24 cellular contexts compared by ENCODE assay signal in genomic region chr5:1171340-1171941, GRCh38. TPM values are rescaled to one million over a fixed set of nuclear protein-coding genes. Genes with fewer than 3 reads are reported as not detected.
DNase-seq lines count a peak whose midpoint lies in the region; ATAC-seq, FAIRE-seq and TF ChIP-seq lines count a peak whose summit lies in the region.
"Had no signal": no experiment of that assay in that cellular context is flagged by ENCODE, and none has a peak within 500 bp of the region (broad histone marks: within the 10 kb centered on the region; RNA-seq: fewer than 3 reads in every experiment).

No MANE protein-coding gene starts in this region.

- H3K4me1 ChIP-seq in IMR-90 (ENCODE audit: control insufficient read depth, insufficient read depth, low read length) (peaks cover 2% of the 10 kb centered on the region; the same call in 1 of the 2 replicates), astrocyte (ENCODE audit: insufficient read depth, low read length) (no peaks in the 10 kb centered on the region), left lung (peaks cover 0 to 10% of the 10 kb centered on the region in 2 donors)
- H3K4me1 ChIP-seq: prostate gland had no signal

- no peak overlapping the region for H3K9ac ChIP-seq in IMR-90 (ENCODE audit: low read depth, low read length)
- no peak overlapping the region for H3K9ac ChIP-seq in astrocyte (ENCODE audit: low read length)

- no peaks in the 10 kb centered on the region for H3K9me1 ChIP-seq in IMR-90 (ENCODE audit: insufficient read depth, low read length)

- H2BK15ac ChIP-seq in IMR-90 (ENCODE audit: low read depth, low read length), result no peak overlapping the region

- no peak overlapping the region for H2BK20ac ChIP-seq in IMR-90 (ENCODE audit: low read depth, low read length)

- POLR2A ChIA-PET in IMR-90 (lab: Charles Lee; ENCODE audit: unreplicated experiment), result no interaction called here

- H3K9me3 ChIP-seq in IMR-90 (ENCODE audit: control insufficient read depth, insufficient read depth, low read length) (peaks cover 2% of the 10 kb centered on the region; the same call in 1 of the 2 replicates), astrocyte (ENCODE audit: insufficient read depth, low read depth, low read length) (peaks cover 3% of the 10 kb centered on the region), left lung (no peaks in the 10 kb centered on the region)
- H3K9me3 ChIP-seq: prostate gland, upper lobe of left lung had no signal

- no peak overlapping the region for H3K4ac ChIP-seq in IMR-90 (ENCODE audit: low read depth, low read length)

- H3K4me2 ChIP-seq in IMR-90 (ENCODE audit: low read depth, low read length) (no peak overlapping the region), astrocyte (ENCODE audit: low read length) (no peak overlapping the region)

- H4K91ac ChIP-seq in IMR-90 (ENCODE audit: insufficient read depth, low read depth, low read length), result no peak overlapping the region

- no peak overlapping the region for H3K23ac ChIP-seq in IMR-90 (ENCODE audit: low read depth, low read length)

- CTCF ChIA-PET in IMR-90 (lab: Yijun Ruan, JAX), result interaction anchor here (2.3 kb wide), 1 partner anchor 474 kb away, joined by 6 read pairs; no protein-coding TSS in a partner anchor

- BruUV-seq in IMR-90 (replicated peaks; lab: Mats Ljungman, UMichigan), result no TSS peak

- intact Hi-C loops in IMR-90 (cut with micrococcal nuclease) (no loop called here), left lung (cut with DNase I) (loop anchor here in 1 of 2 donors (10.0 kb wide), 1 partner anchor 247 kb away; no protein-coding TSS in a partner anchor)

- no peak overlapping the region for H3K14ac ChIP-seq in IMR-90 (replicated peaks; ENCODE audit: low read depth, low read length)

- H3K27me3 Mint-ChIP-seq in astrocyte (ENCODE audit: low read depth, unreplicated experiment), result peaks cover 15% of the 10 kb centered on the region

- in situ Hi-C loops in IMR-90 (cut with MboI; ENCODE audit: low sequenced_read_pairs), result loop anchor here (10.0 kb wide), 1 partner anchor 237 kb away; no protein-coding TSS in a partner anchor

- TF ChIP-seq CTCF in IMR-90 (conservative IDR thresholded peaks at IDR 0.05; ENCODE audit: low read depth, low read length), result no peak
- TF ChIP-seq CTCF in astrocyte (IDR thresholded peaks at IDR 0.05; ENCODE audit: insufficient read depth, low read depth, low read length), result no peak
- TF ChIP-seq CTCF in left lung (IDR thresholded peaks at IDR 0.05), result no peak

- H3K27ac Mint-ChIP-seq in astrocyte (ENCODE audit: unreplicated experiment), result no peak overlapping the region
- H3K27ac Mint-ChIP-seq: activated naive CD4-positive, alpha-beta T cell treated with anti-CD3 and anti-CD28 coated beads, Interleukin-2, amount 50 U/mL, for 72 hours; CD4-positive, CD25-positive, alpha-beta regulatory T cell; naive thymus-derived CD4-positive, alpha-beta T cell; stimulated activated naive B cell treated with anti-CD40 and anti-IgM and Interleukin-4, amounts not matched to agents 10 μg/mL and 1 μg/mL and 100 μg/mL, for 72 hours had no signal

- H4K5ac ChIP-seq in IMR-90 (ENCODE audit: low read depth, low read length), result no peak overlapping the region

- no peak overlapping the region for H2BK120ac ChIP-seq in IMR-90 (ENCODE audit: low read depth, low read length)

- FAIRE-seq in astrocyte (lab: Jason Lieb, UNC), result no peak
- FAIRE-seq: TTC549 had no signal

- H3K27ac ChIP-seq in IMR-90 (ENCODE audit: insufficient read depth, low read length) (no peak overlapping the region), astrocyte (ENCODE audit: low read depth, low read length) (no peak overlapping the region), left lung (no peak overlapping the region)
- H3K27ac ChIP-seq: cardiac muscle cell, prostate gland, upper lobe of left lung had no signal

- no peak overlapping the region for H2AK5ac ChIP-seq in IMR-90 (ENCODE audit: low read depth, low read length)

- H2AFZ ChIP-seq in IMR-90 (replicated peaks; ENCODE audit: low read length, poor library complexity), result peak overlapping the region; percentile 5
- no peak overlapping the region for H2AFZ ChIP-seq in astrocyte (ENCODE audit: low read depth, low read length)

- no peak overlapping the region for H2AK9ac ChIP-seq in IMR-90 (replicated peaks; ENCODE audit: low read depth, low read length, poor library complexity)

- no peak overlapping the region for H4K8ac ChIP-seq in IMR-90 (ENCODE audit: low read depth in 2 of 2, low read length in 2 of 2)

- H4K20me1 ChIP-seq in IMR-90 (ENCODE audit: insufficient read depth, low read length) (0 out of 2 replicates have a peak, but pooled peaks cover 4% of the 10 kb centered on the region), astrocyte (ENCODE audit: insufficient read depth, low read length) (no peaks in the 10 kb centered on the region)

- dilution Hi-C loops in IMR-90 (cut with HindIII; ENCODE audit: low sequenced_read_pairs, unreplicated experiment), result no loop called here

- H3K9me3 Mint-ChIP-seq in astrocyte (ENCODE audit: unreplicated experiment), result peaks cover 3% of the 10 kb centered on the region
- H3K9me3 Mint-ChIP-seq: activated naive CD4-positive, alpha-beta T cell treated with anti-CD3 and anti-CD28 coated beads, Interleukin-2, amount 50 U/mL, for 72 hours; naive thymus-derived CD4-positive, alpha-beta T cell had no signal

- H3K4me1 Mint-ChIP-seq in astrocyte (ENCODE audit: low read depth, unreplicated experiment), result peaks cover 3% of the 10 kb centered on the region

- no peaks in the 10 kb centered on the region for H3K36me3 Mint-ChIP-seq in astrocyte (ENCODE audit: low read depth, unreplicated experiment)
- H3K36me3 Mint-ChIP-seq: activated naive CD4-positive, alpha-beta T cell treated with anti-CD3 and anti-CD28 coated beads, Interleukin-2, amount 50 U/mL, for 72 hours; CD4-positive, CD25-positive, alpha-beta regulatory T cell; naive thymus-derived CD4-positive, alpha-beta T cell; stimulated activated naive B cell treated with anti-CD40 and anti-IgM and Interleukin-4, amounts not matched to agents 10 μg/mL and 1 μg/mL and 100 μg/mL, for 72 hours had no signal

- no peak for ATAC-seq in IMR-90 (ENCODE audit: low read depth)
- ATAC-seq in left lung, result no peak
- no peak for ATAC-seq in GM19397 (IDR thresholded peaks at IDR 0.05; ENCODE audit: unreplicated experiment)
- ATAC-seq in GM18909 (IDR thresholded peaks at IDR 0.05; ENCODE audit: poor library complexity, unreplicated experiment), result no peak
- ATAC-seq: activated naive CD4-positive, alpha-beta T cell treated with anti-CD3 and anti-CD28 coated beads, Interleukin-2, amount 50 U/mL, for 72 hours; naive thymus-derived CD4-positive, alpha-beta T cell; SK-N-SH treated with all-trans-retinoic acid at 6 μM for 48 hours; stimulated activated naive B cell treated with anti-CD40 and anti-IgM and Interleukin-4, amounts not matched to agents 10 μg/mL and 1 μg/mL and 100 μg/mL, for 72 hours had no signal

- TF ChIP-seq RAD21 in IMR-90 (IDR thresholded peaks at IDR 0.05; ENCODE audit: low read length), result no peak

- TF ChIP-seq POLR2A in IMR-90 (IDR thresholded peaks at IDR 0.05; ENCODE audit: low read depth, low read length), result no peak

- H3K36me3 ChIP-seq in IMR-90 (ENCODE audit: control insufficient read depth, insufficient read depth, low read length) (no peaks in the 10 kb centered on the region), astrocyte (ENCODE audit: insufficient read depth, low read length) (no peaks in the 10 kb centered on the region), left lung (no peaks in the 10 kb centered on the region)
- H3K36me3 ChIP-seq: cardiac muscle cell, MG63, prostate gland, upper lobe of left lung had no signal

- WGBS in IMR-90 (ENCODE audit: extremely low coverage in 2 of 2, insufficient read length in 1 of 2), 2 experiments, result 54% methylated on average over 11 of the region's 15 CpGs; no CpG with 5 or more reads in 1 of the 2 experiments

- no peak overlapping the region for H3K4me3 Mint-ChIP-seq in astrocyte (ENCODE audit: unreplicated experiment)
- H3K4me3 Mint-ChIP-seq: CD4-positive, CD25-positive, alpha-beta regulatory T cell; naive thymus-derived CD4-positive, alpha-beta T cell; stimulated activated naive B cell treated with anti-CD40 and anti-IgM and Interleukin-4, amounts not matched to agents 10 μg/mL and 1 μg/mL and 100 μg/mL, for 72 hours had no signal

- DNase-seq in GM04503 (ENCODE audit: low read depth) (peak; percentile 58), IMR-90 (peak; percentile 33), astrocyte (ENCODE audit: low read depth) (peak; percentile 4), left lung (peak; percentile 10 to 12), C1 segment of cervical spinal cord (lab: John Stamatoyannopoulos, UW) (no peak)
- DNase-seq: activated CD4-positive, alpha-beta T cell treated with anti-CD3 and anti-CD28 coated beads, Interleukin-2, amount 50 U/mL, for 1 hour; CD4-positive, CD25-positive, alpha-beta regulatory T cell; DMS79; effector CD8-positive, alpha-beta T cell; MG63; naive thymus-derived CD4-positive, alpha-beta T cell; NCI-H2029; NCI-H510A; stimulated activated naive B cell treated with anti-CD40 and anti-IgM and Interleukin-4, amounts not matched to agents 10 μg/mL and 1 μg/mL and 100 μg/mL, for 72 hours had no signal

- H3K4me3 ChIP-seq in IMR-90 (ENCODE audit: insufficient read depth, low read depth, low read length) (no peak overlapping the region), astrocyte (ENCODE audit: insufficient read depth, low read depth, low read length) (no peak overlapping the region), left lung (no peak overlapping the region)
- H3K4me3 ChIP-seq: cardiac muscle cell, MG63, prostate gland, upper lobe of left lung had no signal

- no peaks in the 10 kb centered on the region for H3K79me2 ChIP-seq in astrocyte (ENCODE audit: insufficient read depth, low read length)

- no peaks in the 10 kb centered on the region for H3K79me1 ChIP-seq in IMR-90 (ENCODE audit: low read depth in 1 of 2, low read length in 2 of 2)

- no peak overlapping the region for H3K56ac ChIP-seq in IMR-90 (ENCODE audit: extremely low read depth, insufficient read depth, low read length)

- H3K27me3 ChIP-seq in IMR-90 (ENCODE audit: control insufficient read depth, insufficient read depth, low read length) (peaks cover 2% of the 10 kb centered on the region; the same call in 1 of the 2 replicates), astrocyte (ENCODE audit: insufficient read depth, low read length) (peaks cover 5% of the 10 kb centered on the region), left lung (peaks cover 0 to 8% of the 10 kb centered on the region in 2 donors)
- H3K27me3 ChIP-seq: cardiac muscle cell, upper lobe of left lung had no signal

- no peak overlapping the region for H3K18ac ChIP-seq in IMR-90 (ENCODE audit: low read depth, low read length)

- no peak overlapping the region for H2BK5ac ChIP-seq in IMR-90 (ENCODE audit: low read depth, low read length, poor library complexity, severe bottlenecking)

RNA-seq across cellular contexts. Expression of gene SLC6A19, which starts 30.0 kb away (rescaled TPM):
- total RNA-seq in IMR-90 (2012; rRNA removed) (not detected in 2 replicates), astrocyte (not detected in 2 replicates), left lung (not detected)
- not detected in 2 replicates for polyA plus RNA-seq in IMR-90 (2012; rRNA removed)
- polyA plus RNA-seq in IMR-90 (2012; cell fraction: cytosol; rRNA removed), result not detected in 2 replicates
- polyA plus RNA-seq in IMR-90 (2012; cell fraction: nucleus; rRNA removed; ENCODE audit: low replicate concordance), result 0.01 TPM in 1 of 2 replicates, not detected in the other
- total RNA-seq: activated naive CD4-positive, alpha-beta T cell treated with anti-CD3 and anti-CD28 coated beads, Interleukin-2, amount 50 U/mL, for 72 hours; CD4-positive, CD25-positive, alpha-beta regulatory T cell; HT-29; lower leg skin; naive thymus-derived CD4-positive, alpha-beta T cell had no signal
- polyA plus RNA-seq: CD4-positive, CD25-positive, alpha-beta regulatory T cell; naive thymus-derived CD4-positive, alpha-beta T cell had no signal

RNA-seq across cellular contexts. Expression of gene SLC6A18, which starts 53.7 kb away (rescaled TPM):
- not detected in 2 replicates for total RNA-seq in IMR-90 (2012; rRNA removed)
- polyA plus RNA-seq in IMR-90 (2012; rRNA removed), result not detected in 2 replicates
- not detected in 2 replicates for polyA plus RNA-seq in IMR-90 (2012; cell fraction: cytosol; rRNA removed)
- polyA plus RNA-seq in IMR-90 (2012; cell fraction: nucleus; rRNA removed; ENCODE audit: low replicate concordance), result not detected in 2 replicates
- not detected in 2 replicates for total RNA-seq in astrocyte
- not detected for total RNA-seq in left lung
- total RNA-seq: activated naive CD4-positive, alpha-beta T cell treated with anti-CD3 and anti-CD28 coated beads, Interleukin-2, amount 50 U/mL, for 72 hours; cardiac muscle cell; CD4-positive, CD25-positive, alpha-beta regulatory T cell; HT-29; lower leg skin; naive thymus-derived CD4-positive, alpha-beta T cell; prostate gland; upper lobe of left lung had no signal
- polyA plus RNA-seq: cardiac muscle cell; CD4-positive, CD25-positive, alpha-beta regulatory T cell; naive thymus-derived CD4-positive, alpha-beta T cell had no signal

RNA-seq across cellular contexts. Expression of gene SLC12A7, which starts 59.6 kb away (rescaled TPM):
- total RNA-seq in IMR-90 (2012; rRNA removed) (3.0 and 3.3 TPM in 2 replicates), astrocyte (28.6 and 30.5 TPM in 2 replicates), left lung (10 to 100 TPM; 39.4 to 45.0 TPM)
- 6.1 and 7.5 TPM in 2 replicates for polyA plus RNA-seq in IMR-90 (2012; rRNA removed)
- polyA plus RNA-seq in IMR-90 (2012; cell fraction: cytosol; rRNA removed), result 3.3 and 6.6 TPM in 2 replicates
- polyA plus RNA-seq in IMR-90 (2012; cell fraction: nucleus; rRNA removed; ENCODE audit: low replicate concordance), result 22.0 and 39.5 TPM in 2 replicates

Comparison
In these comparisons a context has a peak if more than half of its experiments do, and no peak if none do; other contexts are left out.
1. DNase-seq: peak in GM04503 (single experiment), IMR-90 (single experiment), astrocyte (single experiment) and left lung (2 of 2); none in C1 segment of cervical spinal cord (0 of 14).